In the genomic region with DNA sequence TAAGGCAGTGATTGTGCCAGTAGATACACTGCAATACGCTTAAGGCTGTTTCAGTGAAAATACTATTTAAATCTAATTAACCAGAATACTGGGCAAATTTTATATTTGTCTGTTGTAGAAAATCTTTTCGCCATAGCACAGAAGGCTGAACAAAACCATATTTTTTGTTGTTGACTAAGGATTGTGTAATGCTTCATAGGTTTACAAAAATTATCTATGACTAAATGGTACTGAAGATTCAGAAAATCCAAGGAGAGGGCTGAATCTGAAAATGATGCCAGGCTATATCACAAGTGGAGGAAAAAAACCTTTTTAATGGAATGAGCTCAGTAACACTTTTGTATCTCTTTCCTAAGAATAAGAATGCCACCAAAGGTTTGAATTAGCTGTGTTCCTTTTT, we compare ENCODE assay signal across 14 cellular contexts. TPM values are rescaled to one million over a fixed set of nuclear protein-coding genes. Genes with fewer than 3 reads are reported as not detected.
A peak's percentile ranks its signal among the peaks of the same experiment; 100 is the strongest.
DNase-seq lines count a peak whose midpoint lies in the region; ATAC-seq and TF ChIP-seq lines count a peak whose summit lies in the region.
"Had no signal": no experiment of that assay in that cellular context is flagged by ENCODE, and none has a peak within 500 bp of the region (broad histone marks: within the 10 kb centered on the region; RNA-seq: fewer than 3 reads in every experiment).

No MANE protein-coding gene starts in this region.

- peaks cover 42% of the 10 kb centered on the region for H3F3A ChIP-seq in SK-N-SH (replicated peaks; ENCODE audit: insufficient read depth)

- H3K27ac ChIP-seq in SK-N-SH (ENCODE audit: low read depth in 2 of 2, low read length in 1 of 2): peak overlapping the region; percentile 20 to 85; a peak in 3 of 4 replicates
- H3K27ac ChIP-seq in RWPE1: peak overlapping the region; percentile 98
- peak overlapping the region; percentile 66 to 69 for H3K27ac ChIP-seq in esophagus (ENCODE audit: low read depth in 2 of 2, low read length in 1 of 2)
- H3K27ac ChIP-seq in skin epidermis: peak overlapping the region in 16 of 21 experiments; percentile 5 to 100 (median 48)

- H3K79me2 ChIP-seq in SK-N-SH (ENCODE audit: insufficient read depth): peaks cover 72% of the 10 kb centered on the region

- no peak for DNase-seq in SK-N-SH
- no peak for DNase-seq in RWPE1 (ENCODE audit: low spot score)
- no peak for DNase-seq in Ammon's horn (ENCODE audit: low spot score)
- no peak for DNase-seq in NCI-H82 (lab: John Stamatoyannopoulos, UW)
- DNase-seq: activated CD8-positive, alpha-beta memory T cell treated with anti-CD3 and anti-CD28 coated beads, Interleukin-2, amount 50 U/mL, for 48 hours; cerebellar nuclear complex; gastrocnemius medialis; NCI-H1694; occipital lobe; stimulated activated naive CD8-positive, alpha-beta T cell treated with anti-CD3 and anti-CD28 coated beads, Interleukin-15, amount 100 ng/mL, for 72 hours had no signal

- no peak for TF ChIP-seq EP300 in SK-N-SH (IDR thresholded peaks at IDR 0.05; ENCODE audit: borderline replicate concordance in 1 of 2, low read depth in 1 of 2, low read length in 1 of 2)

- peak overlapping the region; percentile 48; the same call in 1 of the 2 replicates for H3K9ac ChIP-seq in SK-N-SH

- H3K36me3 ChIP-seq in SK-N-SH (replicated peaks in 1 of 2; ENCODE audit: control insufficient read depth in 1 of 2, insufficient read depth in 2 of 2, low read length in 1 of 2): peaks cover 0 to 8% of the 10 kb centered on the region in 2 experiments
- H3K36me3 ChIP-seq in esophagus (ENCODE audit: control insufficient read depth in 2 of 2, insufficient read depth in 2 of 2, low read length in 1 of 2): no peaks in the 10 kb centered on the region
- H3K36me3 ChIP-seq: gastrocnemius medialis had no signal

- H3K4me2 ChIP-seq in SK-N-SH: peak overlapping the region; percentile 90

- ATAC-seq in SK-N-SH treated with all-trans-retinoic acid at 6 μM for 48 hours: no peak
- ATAC-seq in GM21619 (IDR thresholded peaks at IDR 0.05; ENCODE audit: unreplicated experiment): no peak
- ATAC-seq: gastrocnemius medialis; stimulated activated naive CD8-positive, alpha-beta T cell treated with anti-CD3 and anti-CD28 coated beads, Interleukin-15, amount 100 ng/mL, for 72 hours had no signal

- H3K4me1 ChIP-seq in SK-N-SH (ENCODE audit: control insufficient read depth in 1 of 2, insufficient read depth in 2 of 2, low read depth in 1 of 2, low read length in 1 of 2) (peaks cover 3 to 43% of the 10 kb centered on the region in 2 experiments), esophagus (ENCODE audit: control insufficient read depth in 2 of 2, insufficient read depth in 2 of 2, low read length in 1 of 2) (peaks cover 0 to 11% of the 10 kb centered on the region in 2 donors)

- H3K27me3 ChIP-seq in SK-N-SH (ENCODE audit: insufficient read depth) (no peaks in the 10 kb centered on the region), esophagus (ENCODE audit: control insufficient read depth in 1 of 2, insufficient read depth in 2 of 2, low read length in 2 of 2) (no peaks in the 10 kb centered on the region)
- H3K27me3 ChIP-seq: gastrocnemius medialis had no signal

- CTCF ChIA-PET in SK-N-SH (lab: Yijun Ruan, JAX) (interaction anchor here (1.3 to 4.2 kb wide), 4 partner anchors 8 to 189 kb away, joined by 3 to 31 read pairs (median 3); partner anchors contain the start of gene RTN3), RWPE1 (lab: Yijun Ruan, JAX) (no interaction called here)

- POLR2A ChIA-PET in SK-N-SH (lab: Yijun Ruan, JAX): no interaction called here
- POLR2A ChIA-PET in RWPE1 (lab: Yijun Ruan, JAX; ENCODE audit: low non-redundant PET): interaction anchor here (0.6 to 0.7 kb wide), 2 partner anchors 11 to 281 kb away, joined by 3 to 5 read pairs; no protein-coding TSS in a partner anchor

- H3K4me3 ChIP-seq in SK-N-SH (ENCODE audit: low read depth in 2 of 2, low read length in 1 of 2) (peak overlapping the region in 1 of 2 experiments; percentile 51; a peak in 2 of 4 replicates), esophagus (ENCODE audit: low read depth in 1 of 2, low read length in 2 of 2) (no peak overlapping the region), skin epidermis (no peak overlapping the region)
- H3K4me3 ChIP-seq: gastrocnemius medialis had no signal

- H4K20me1 ChIP-seq in SK-N-SH (ENCODE audit: insufficient read depth): peaks cover 25% of the 10 kb centered on the region

- TF ChIP-seq CTCF in SK-N-SH (IDR thresholded peaks at IDR 0.05) (no peak), RWPE1 (conservative IDR thresholded peaks at IDR 0.05; ENCODE audit: low read depth) (no peak)

- H3K9me3 ChIP-seq in SK-N-SH (no peaks in the 10 kb centered on the region), esophagus (ENCODE audit: control insufficient read depth in 2 of 2, insufficient read depth in 1 of 2, low read depth in 1 of 2, low read length in 1 of 2) (no peaks in the 10 kb centered on the region)
- H3K9me3 ChIP-seq: gastrocnemius medialis had no signal

- no peak overlapping the region for H2AFZ ChIP-seq in SK-N-SH (ENCODE audit: low read depth)

- 56% methylated on average over 2 of the region's 2 CpGs for WGBS in SK-N-SH (ENCODE audit: low lambda C conversion rate)
- WGBS in esophagus, 2 donors: 44 to 78% methylated on average over 2 of the region's 2 CpGs

- TF ChIP-seq RAD21 in SK-N-SH (IDR thresholded peaks at IDR 0.05; ENCODE audit: low read length): no peak

- H3K9me2 ChIP-seq in SK-N-SH: no peaks in the 10 kb centered on the region

TF ChIP-seq in SK-N-SH, 30 proteins besides CTCF, POLR2A, EP300 and RAD21 (continues in another document):
- TF ChIP-seq USF1 (IDR thresholded peaks at IDR 0.05; ENCODE audit: borderline replicate concordance, low read depth): no peak

TF ChIP-seq in SK-N-SH treated with all-trans-retinoic acid at 6 μM for 48 hours, 23 proteins besides CTCF, POLR2A, EP300 and RAD21:
- TF ChIP-seq ARNTL (CRISPR knock-in tag; IDR thresholded peaks at IDR 0.05; ENCODE audit: borderline replicate concordance, low read depth) (no peak), ZNF8 (CRISPR knock-in tag; IDR thresholded peaks at IDR 0.05) (no peak), ZNF70 (CRISPR knock-in tag; IDR thresholded peaks at IDR 0.05) (no peak), TSHZ2 (CRISPR knock-in tag; IDR thresholded peaks at IDR 0.05) (no peak), ZC3H10 (CRISPR knock-in tag; IDR thresholded peaks at IDR 0.05) (no peak)

RNA-seq across cellular contexts. Expression of gene ATL3, which starts 2.8 kb away (rescaled TPM):
- polyA plus RNA-seq in SK-N-SH (2012; rRNA removed) (13.1 and 17.8 TPM in 2 replicates), esophagus (10 to 100 TPM; 13.7 to 16.9 TPM)
- 16.4 and 17.8 TPM in 2 replicates for polyA plus RNA-seq in SK-N-SH (2012; cell fraction: cytosol; rRNA removed)
- polyA plus RNA-seq in SK-N-SH (2012; cell fraction: nucleus; rRNA removed): 10.0 and 12.4 TPM in 2 replicates

RNA-seq across cellular contexts. Expression of gene RTN3, which starts 12.9 kb away (rescaled TPM):
- polyA plus RNA-seq in SK-N-SH (2012; rRNA removed) (52.7 and 59.0 TPM in 2 replicates), esophagus (10 to 100 TPM; 45.2 to 46.3 TPM)
- 68.0 and 70.9 TPM in 2 replicates for polyA plus RNA-seq in SK-N-SH (2012; cell fraction: cytosol; rRNA removed)
- polyA plus RNA-seq in SK-N-SH (2012; cell fraction: nucleus; rRNA removed): 23.2 and 32.0 TPM in 2 replicates

RNA-seq across cellular contexts. Expression of gene PLAAT3, which starts 54.2 kb away (rescaled TPM):
- polyA plus RNA-seq in SK-N-SH (2012; rRNA removed): 39.6 and 44.0 TPM in 2 replicates
- polyA plus RNA-seq in SK-N-SH (2012; cell fraction: cytosol; rRNA removed): 32.8 and 36.7 TPM in 2 replicates
- 18.0 and 24.4 TPM in 2 replicates for polyA plus RNA-seq in SK-N-SH (2012; cell fraction: nucleus; rRNA removed)
- polyA plus RNA-seq in esophagus: 1 to 10 TPM; 3.1 to 8.9 TPM
